In genomic region chrX:133630362-133630761, GRCh38 we compare ENCODE assay signal across 18 cellular contexts.
DNase-seq lines count a peak whose midpoint lies in the region; ATAC-seq and TF ChIP-seq lines count a peak whose summit lies in the region.
"Had no signal": no experiment of that assay in that cellular context is flagged by ENCODE, and none has a peak within 500 bp of the region (broad histone marks: within the 10 kb centered on the region; RNA-seq: fewer than 3 reads in every experiment).

No MANE protein-coding gene starts in this region.

- H3K4me1 ChIP-seq in heart left ventricle: peaks cover 0 to 11% (median 0%) of the 10 kb centered on the region in 12 donors
- H3K4me1 ChIP-seq in body of pancreas: no peaks in the 10 kb centered on the region
- H3K4me1 ChIP-seq: BLaER1 had no signal

- H3K9me3 ChIP-seq in heart left ventricle: no peaks in the 10 kb centered on the region
- H3K9me3 ChIP-seq in body of pancreas: no peaks in the 10 kb centered on the region
- H3K9me3 ChIP-seq: BLaER1 had no signal

- H3K27ac ChIP-seq in heart left ventricle (peak overlapping the region in 4 of 12 donors; percentile 12 to 48 (median 21)), body of pancreas (no peak overlapping the region)
- H3K27ac ChIP-seq: BLaER1 had no signal

- DNase-seq in heart left ventricle (no peak), Right ventricle myocardium inferior (ENCODE audit: missing footprints) (no peak), left ventricle myocardium superior (no peak), osteocyte (ENCODE audit: extremely low spot score, unreplicated experiment) (no peak), amniotic stem cell (lab: John Stamatoyannopoulos, UW) (no peak), NCI-H1105 treated with DMSO at 0.1 percent for 48 hours (lab: John Stamatoyannopoulos, UW) (no peak), body of pancreas (no peak), retina (no peak)
- DNase-seq: CD8-positive, alpha-beta T cell; DMS79; HCEC 1CT; KG1; NCI-H1436; NCI-H2029 treated with DMSO at 0.1 percent for 48 hours; NCI-H510A treated with DMSO at 0.1 percent for 48 hours; SHP77 had no signal

- H3K27me3 Mint-ChIP-seq in osteocyte (ENCODE audit: unreplicated experiment): no peaks in the 10 kb centered on the region

- no peaks in the 10 kb centered on the region for H3K9me3 Mint-ChIP-seq in osteocyte (ENCODE audit: unreplicated experiment)
- H3K9me3 Mint-ChIP-seq: CD8-positive, alpha-beta T cell had no signal

- no peak overlapping the region for H3K4me3 Mint-ChIP-seq in osteocyte (ENCODE audit: unreplicated experiment)
- H3K4me3 Mint-ChIP-seq: CD8-positive, alpha-beta T cell had no signal

- intact Hi-C loops in heart left ventricle (cut with DNase I): no loop called here
- intact Hi-C loops in Right ventricle myocardium inferior (cut with DNase I): no loop called here
- intact Hi-C loops in left ventricle myocardium superior (cut with micrococcal nuclease): no loop called here
- intact Hi-C loops in body of pancreas (cut with DNase I): no loop called here

- H3K4me3 ChIP-seq in heart left ventricle (no peak overlapping the region), body of pancreas (no peak overlapping the region)
- H3K4me3 ChIP-seq: BLaER1 had no signal

- ATAC-seq in heart left ventricle: peak in 3 of 4 donors; percentile 39 to 60 (median 39)
- ATAC-seq in Right ventricle myocardium inferior: no peak
- ATAC-seq in left ventricle myocardium superior: peak; percentile 65
- ATAC-seq in body of pancreas: no peak
- ATAC-seq: CD8-positive, alpha-beta T cell; Panc1 had no signal

- no peaks in the 10 kb centered on the region for H3K36me3 ChIP-seq in heart left ventricle
- H3K36me3 ChIP-seq in body of pancreas (replicated peaks in 1 of 2; ENCODE audit: insufficient read depth in 1 of 2, low read depth in 2 of 2): no peaks in the 10 kb centered on the region
- H3K36me3 ChIP-seq: BLaER1 had no signal

- TF ChIP-seq POLR2A in heart left ventricle (IDR thresholded peaks at IDR 0.05): no peak
- no peak for TF ChIP-seq POLR2A in body of pancreas (IDR thresholded peaks at IDR 0.05)

- H3K27me3 ChIP-seq in heart left ventricle: peaks cover 0 to 17% (median 0%) of the 10 kb centered on the region in 9 donors
- H3K27me3 ChIP-seq in body of pancreas: no peaks in the 10 kb centered on the region

- no peaks in the 10 kb centered on the region for H3K36me3 Mint-ChIP-seq in osteocyte (ENCODE audit: unreplicated experiment)
- H3K36me3 Mint-ChIP-seq: CD8-positive, alpha-beta T cell had no signal

- peak overlapping the region; percentile 3 for H3K27ac Mint-ChIP-seq in osteocyte (ENCODE audit: unreplicated experiment)
- H3K27ac Mint-ChIP-seq: CD8-positive, alpha-beta T cell had no signal

- no peak for TF ChIP-seq CTCF in heart left ventricle (IDR thresholded peaks at IDR 0.05)
- TF ChIP-seq CTCF in osteocyte (IDR thresholded peaks at IDR 0.05): no peak
- no peak for TF ChIP-seq CTCF in body of pancreas (IDR thresholded peaks at IDR 0.05)

- WGBS in heart left ventricle, 4 donors: 26 to 49% (median 31%) methylated on average over 4 of the region's 4 CpGs
- WGBS in body of pancreas, 2 donors: 39 to 60% methylated on average over 4 of the region's 4 CpGs

- H3K4me1 Mint-ChIP-seq in osteocyte (ENCODE audit: unreplicated experiment): peaks cover 21% of the 10 kb centered on the region

Comparison
In these comparisons a context has a peak if more than half of its experiments do, and no peak if none do; other contexts are left out.
1. ATAC-seq: peak in heart left ventricle (3 of 4) and left ventricle myocardium superior (single experiment); none in Right ventricle myocardium inferior (single experiment) and body of pancreas (single experiment).